In the genomic region with DNA sequence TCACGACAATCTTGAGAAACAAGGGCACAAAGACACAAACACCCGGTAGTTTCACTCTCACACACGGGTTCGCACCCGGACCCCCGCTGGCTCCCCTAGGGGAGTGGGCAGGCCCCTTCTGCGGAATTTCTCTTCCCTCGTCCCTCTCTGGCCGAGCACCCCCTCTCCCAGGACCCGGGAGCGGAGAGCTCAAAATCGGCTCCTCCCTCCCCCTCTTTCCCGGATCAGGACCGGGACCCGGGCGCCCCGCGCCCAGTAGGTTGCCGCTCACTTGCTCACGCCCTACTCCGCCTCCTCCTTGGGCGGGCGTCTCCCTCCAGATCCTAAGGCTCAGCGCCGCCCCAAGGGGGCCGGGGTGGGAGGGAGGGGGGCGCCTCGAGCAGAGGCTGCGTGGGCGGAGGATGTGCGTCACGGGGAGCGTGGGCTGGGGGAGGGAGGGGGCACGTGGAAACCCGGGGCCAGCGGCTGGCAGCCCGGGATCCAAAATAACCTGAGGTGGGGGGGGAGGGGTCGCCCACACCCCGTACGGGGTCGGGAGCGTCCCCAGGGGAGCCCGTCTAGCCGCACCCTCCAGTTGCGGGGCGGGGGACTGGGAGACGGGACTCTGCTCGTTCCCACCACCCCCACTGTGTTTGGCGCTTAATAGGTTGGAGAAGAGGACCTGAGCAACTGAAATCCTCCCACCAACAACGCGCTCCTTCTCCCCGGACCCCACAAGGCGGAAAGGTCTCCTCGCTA, we compare ENCODE assay signal across 8 cellular contexts. TPM values are rescaled to one million over a fixed set of nuclear protein-coding genes. Genes with fewer than 3 reads are reported as not detected.
DNase-seq lines count a peak whose midpoint lies in the region; ATAC-seq, FAIRE-seq and TF ChIP-seq lines count a peak whose summit lies in the region.

No MANE protein-coding gene starts in this region.

- peak overlapping the region; percentile 96 to 98 for H3K27ac Mint-ChIP-seq in activated naive CD4-positive, alpha-beta T cell treated with anti-CD3 and anti-CD28 coated beads, Interleukin-2, amount 50 U/mL, for 72 hours

- peaks cover 9 to 43% of the 10 kb centered on the region in 2 donors for H3K36me3 Mint-ChIP-seq in activated naive CD4-positive, alpha-beta T cell treated with anti-CD3 and anti-CD28 coated beads, Interleukin-2, amount 50 U/mL, for 72 hours

- intact Hi-C loops in Right ventricle myocardium inferior (cut with DNase I) (loop anchor here (1.0 kb wide), 1 partner anchor 8 kb away; no protein-coding TSS in a partner anchor), pancreas (cut with DNase I) (no loop called here), tibial artery (cut with DNase I; ENCODE audit: low total_unique reads) (no loop called here)

- ATAC-seq in GM19372 (IDR thresholded peaks at IDR 0.05; ENCODE audit: low read depth, unreplicated experiment) (peak; percentile 32), HG03571 (IDR thresholded peaks at IDR 0.05; ENCODE audit: unreplicated experiment) (peak; percentile 24), Right ventricle myocardium inferior (peak; percentile 70), pancreas (peak; percentile 30 to 67 (median 52))
- ATAC-seq in activated naive CD4-positive, alpha-beta T cell treated with anti-CD3 and anti-CD28 coated beads, Interleukin-2, amount 50 U/mL, for 72 hours: peak; percentile 51 to 59

- H3K27ac ChIP-seq in SK-N-MC: peak overlapping the region; percentile 100
- peak overlapping the region; percentile 91 to 98 (median 94) for H3K27ac ChIP-seq in pancreas
- H3K27ac ChIP-seq in tibial artery: peak overlapping the region; percentile 99

- WGBS in pancreas, 2 donors: 0% methylated on average over 52 to 54 of the region's 54 CpGs

- H3K4me3 ChIP-seq in BE2C (ENCODE audit: low read depth, low read length) (peak overlapping the region; percentile 90), SK-N-MC (peak overlapping the region; percentile 94), pancreas (peak overlapping the region; percentile 46 to 89 (median 70)), tibial artery (peak overlapping the region; percentile 91 to 98)

- FAIRE-seq in pancreas (lab: Jason Lieb, UNC): no peak

- H3K36me3 ChIP-seq in BE2C: peaks cover 4% of the 10 kb centered on the region; the same call in 1 of the 2 replicates
- peaks cover 17% of the 10 kb centered on the region; the same call in 1 of the 2 replicates for H3K36me3 ChIP-seq in SK-N-MC (ENCODE audit: insufficient read depth, low read length)
- no peaks in the 10 kb centered on the region for H3K36me3 ChIP-seq in pancreas
- peaks cover 9 to 12% (median 12%) of the 10 kb centered on the region in 3 donors for H3K36me3 ChIP-seq in tibial artery

- peak overlapping the region; percentile 97 for H3K9ac ChIP-seq in SK-N-MC (ENCODE audit: insufficient read length)

- peaks cover 14% of the 10 kb centered on the region for H3K4me1 ChIP-seq in BE2C
- H3K4me1 ChIP-seq in pancreas: peaks cover 0 to 6% (median 0%) of the 10 kb centered on the region in 3 donors
- H3K4me1 ChIP-seq in tibial artery: peaks cover 8 to 37% (median 31%) of the 10 kb centered on the region in 4 donors

- H3K9me3 ChIP-seq in BE2C: no peaks in the 10 kb centered on the region
- H3K9me3 ChIP-seq in SK-N-MC (ENCODE audit: low read depth, low read length): no peaks in the 10 kb centered on the region
- no peaks in the 10 kb centered on the region for H3K9me3 ChIP-seq in pancreas
- no peaks in the 10 kb centered on the region for H3K9me3 ChIP-seq in tibial artery

- H3K27me3 ChIP-seq in BE2C (no peaks in the 10 kb centered on the region), pancreas (no peaks in the 10 kb centered on the region), tibial artery (no peaks in the 10 kb centered on the region)

- TF ChIP-seq CTCF in BE2C (IDR thresholded peaks at IDR 0.05; ENCODE audit: low read depth, low read length) (no peak), pancreas (IDR thresholded peaks at IDR 0.05) (no peak), tibial artery (IDR thresholded peaks at IDR 0.05) (no peak)

- DNase-seq in BE2C: peak; percentile 70
- peak; percentile 79 for DNase-seq in SK-N-MC (ENCODE audit: low read depth, low spot score)
- DNase-seq in activated naive CD4-positive, alpha-beta T cell treated with anti-CD3 and anti-CD28 coated beads, Interleukin-2, amount 50 U/mL, for 72 hours (ENCODE audit: low spot score in 2 of 2): peak; percentile 83 to 85
- DNase-seq in Right ventricle myocardium inferior (ENCODE audit: missing footprints): peak; percentile 96
- peak; percentile 76 to 87 (median 86) for DNase-seq in pancreas
- DNase-seq in tibial artery: peak; percentile 95 to 98

- H3K9me3 Mint-ChIP-seq in activated naive CD4-positive, alpha-beta T cell treated with anti-CD3 and anti-CD28 coated beads, Interleukin-2, amount 50 U/mL, for 72 hours: no peaks in the 10 kb centered on the region

RNA-seq across cellular contexts. Expression of a gene that starts 1.8 kb away (rescaled TPM):
- 24.8 TPM for polyA plus RNA-seq in BE2C (2012; ENCODE audit: insufficient read depth, insufficient read length, low read depth)
- total RNA-seq in activated naive CD4-positive, alpha-beta T cell treated with anti-CD3 and anti-CD28 coated beads, Interleukin-2, amount 50 U/mL, for 72 hours: 10 to 100 TPM; 39.1 to 39.3 TPM
- total RNA-seq in Right ventricle myocardium inferior (9.8 TPM), pancreas (10 to 100 TPM in 1 of 6 donors, 1 to 10 TPM in 5; 2.1 to 12.9 (median 4.6) TPM)
- polyA plus RNA-seq in pancreas: 10 to 100 TPM in 1 of 2 donors, 1 to 10 TPM in 1; 5.8 to 21.3 TPM

RNA-seq across cellular contexts. Expression of a gene that starts 8.5 kb away (rescaled TPM):
- 5.8 TPM for polyA plus RNA-seq in BE2C (2012; ENCODE audit: insufficient read depth, insufficient read length, low read depth)
- 100 to 1,000 TPM in 1 of 2 donors, 10 to 100 TPM in 1; 80.2 to 182 TPM for total RNA-seq in activated naive CD4-positive, alpha-beta T cell treated with anti-CD3 and anti-CD28 coated beads, Interleukin-2, amount 50 U/mL, for 72 hours
- 3.3 TPM for total RNA-seq in Right ventricle myocardium inferior
- 1 to 10 TPM; 3.2 to 5.7 (median 4.0) TPM for total RNA-seq in pancreas
- 1 to 10 TPM; 1.1 to 2.4 TPM for polyA plus RNA-seq in pancreas

RNA-seq across cellular contexts. Expression of a gene that starts 24.0 kb away (rescaled TPM):
- 1.6 TPM for polyA plus RNA-seq in BE2C (2012; ENCODE audit: insufficient read depth, insufficient read length, low read depth)
- total RNA-seq in activated naive CD4-positive, alpha-beta T cell treated with anti-CD3 and anti-CD28 coated beads, Interleukin-2, amount 50 U/mL, for 72 hours: 100 to 1,000 TPM; 213 to 283 TPM
- 58.3 TPM for total RNA-seq in Right ventricle myocardium inferior
- total RNA-seq in pancreas: 100 to 1,000 TPM in 1 of 6 donors, 10 to 100 TPM in 5; 31.0 to 116 (median 51.9) TPM
- polyA plus RNA-seq in pancreas: 100 to 1,000 TPM; 137 to 141 TPM

RNA-seq across cellular contexts. Expression of a gene that starts 37.2 kb away (rescaled TPM):
- polyA plus RNA-seq in BE2C (2012; ENCODE audit: insufficient read depth, insufficient read length, low read depth): not detected
- 1 to 10 TPM; 3.3 to 4.7 TPM for total RNA-seq in activated naive CD4-positive, alpha-beta T cell treated with anti-CD3 and anti-CD28 coated beads, Interleukin-2, amount 50 U/mL, for 72 hours
- not detected for total RNA-seq in Right ventricle myocardium inferior
- under 1 TPM in 5 of 6 donors, not detected in 1; 0.22 to 0.65 (median 0.47) TPM for total RNA-seq in pancreas
- under 1 TPM; 0.15 to 0.47 TPM for polyA plus RNA-seq in pancreas

RNA-seq across cellular contexts. Expression of a gene that starts 41.2 kb away (rescaled TPM):
- polyA plus RNA-seq in BE2C (2012; ENCODE audit: insufficient read depth, insufficient read length, low read depth): 6.4 TPM
- total RNA-seq in activated naive CD4-positive, alpha-beta T cell treated with anti-CD3 and anti-CD28 coated beads, Interleukin-2, amount 50 U/mL, for 72 hours: 1 to 10 TPM; 1.3 to 5.9 TPM
- 143 TPM for total RNA-seq in Right ventricle myocardium inferior
- total RNA-seq in pancreas: 10 to 100 TPM; 19.2 to 89.4 (median 38.5) TPM
- 10 to 100 TPM; 12.2 to 15.7 TPM for polyA plus RNA-seq in pancreas

Comparison
In these comparisons a context has a peak if more than half of its experiments do, and no peak if none do; other contexts are left out.
1. Peak in every context shown above with its lines: DNase-seq, ATAC-seq, H3K4me3 ChIP-seq and H3K27ac ChIP-seq.
2. RNA of a gene that starts 8.5 kb away (total RNA-seq): 80.2 to 182 TPM in activated naive CD4-positive, alpha-beta T cell treated with anti-CD3 and anti-CD28 coated beads, Interleukin-2, amount 50 U/mL, for 72 hours; 3.2 to 5.7 TPM in pancreas and 3.3 TPM in Right ventricle myocardium inferior (single experiment); every median in the first group is over 10 times any median in the second.